ENCODE assay signal across 8 cellular contexts in genomic region chr10:451021-451471, GRCh38.
DNase-seq lines count a peak whose midpoint lies in the region; ATAC-seq and TF ChIP-seq lines count a peak whose summit lies in the region.

No MANE protein-coding gene starts in this region.

- ATAC-seq in heart right ventricle: peak in 5 of 8 donors; percentile 36 to 63 (median 42)

- H3K27ac Mint-ChIP-seq in progenitor cell of endocrine pancreas: peak overlapping the region; percentile 74
- no peak overlapping the region for H3K27ac Mint-ChIP-seq in type B pancreatic cell

- intact Hi-C loops in heart right ventricle (cut with DNase I) (no loop called here), left ventricle myocardium inferior (cut with micrococcal nuclease) (no loop called here)

- H3K9ac ChIP-seq in MM.1S (ENCODE audit: low read length) (peak overlapping the region; percentile 27; the same call in 1 of the 2 replicates), mesenchymal stem cell (ENCODE audit: low read length) (no peak overlapping the region)

- H3K23ac ChIP-seq in mesenchymal stem cell (ENCODE audit: low read length in 2 of 2): no peak overlapping the region

- H2BK5ac ChIP-seq in mesenchymal stem cell (ENCODE audit: low read depth, low read length, poor library complexity, severe bottlenecking): no peak overlapping the region

- no peaks in the 10 kb centered on the region for H3K27me3 ChIP-seq in heart right ventricle
- H3K27me3 ChIP-seq in left ventricle myocardium inferior (ENCODE audit: low read depth): no peaks in the 10 kb centered on the region
- no peaks in the 10 kb centered on the region for H3K27me3 ChIP-seq in MM.1S (replicated peaks; ENCODE audit: insufficient read depth, low read length)
- H3K27me3 ChIP-seq in mesenchymal stem cell (ENCODE audit: control insufficient read depth in 1 of 2, insufficient read depth in 1 of 2, low read length in 2 of 2): no peaks in the 10 kb centered on the region

- H3K27me3 Mint-ChIP-seq in progenitor cell of endocrine pancreas (no peaks in the 10 kb centered on the region), type B pancreatic cell (no peaks in the 10 kb centered on the region)

- H2AK5ac ChIP-seq in mesenchymal stem cell (ENCODE audit: low read length, severe bottlenecking): no peak overlapping the region

- no peak for DNase-seq in heart right ventricle
- no peak for DNase-seq in left ventricle myocardium inferior
- peak; percentile 90 for DNase-seq in MM.1S
- peak; percentile 34 to 38 for DNase-seq in activated T-helper 1 cell treated with anti-CD3 and anti-CD28 coated beads, Interleukin-2, amount 50 U/mL, for 16 hours (ENCODE audit: low read depth in 1 of 2, low spot score in 1 of 2)
- DNase-seq in progenitor cell of endocrine pancreas (ENCODE audit: low spot score, unreplicated experiment): no peak
- no peak for DNase-seq in occipital lobe (lab: John Stamatoyannopoulos, UW)
- DNase-seq in type B pancreatic cell (ENCODE audit: extremely low spot score, unreplicated experiment): no peak
- DNase-seq in mesenchymal stem cell: no peak

- H3K4me1 ChIP-seq in heart right ventricle (peaks cover 0 to 34% (median 19%) of the 10 kb centered on the region in 9 donors), left ventricle myocardium inferior (peaks cover 38% of the 10 kb centered on the region), MM.1S (ENCODE audit: low read length) (peaks cover 27% of the 10 kb centered on the region), mesenchymal stem cell (ENCODE audit: control insufficient read depth, insufficient read depth, low read depth, low read length) (peaks cover 16% of the 10 kb centered on the region)

- H2BK120ac ChIP-seq in mesenchymal stem cell (ENCODE audit: low read depth, low read length): no peak overlapping the region

- H4K91ac ChIP-seq in mesenchymal stem cell (ENCODE audit: low read length): no peak overlapping the region

- no peaks in the 10 kb centered on the region for H3K9me3 Mint-ChIP-seq in progenitor cell of endocrine pancreas (ENCODE audit: low read depth)
- no peaks in the 10 kb centered on the region for H3K9me3 Mint-ChIP-seq in type B pancreatic cell

- no peak overlapping the region for H3K4me3 ChIP-seq in heart right ventricle
- H3K4me3 ChIP-seq in left ventricle myocardium inferior: no peak overlapping the region
- peak overlapping the region; percentile 43 for H3K4me3 ChIP-seq in MM.1S (ENCODE audit: low read length)
- no peak overlapping the region for H3K4me3 ChIP-seq in mesenchymal stem cell (ENCODE audit: insufficient read depth in 1 of 2, low read depth in 1 of 2, low read length in 2 of 2)

- H3K4me2 ChIP-seq in MM.1S (ENCODE audit: low read depth, low read length): peak overlapping the region; percentile 73
- no peak overlapping the region for H3K4me2 ChIP-seq in mesenchymal stem cell (ENCODE audit: low read length, poor library complexity, severe bottlenecking)

- peaks cover 12% of the 10 kb centered on the region for H3K4me1 Mint-ChIP-seq in progenitor cell of endocrine pancreas (ENCODE audit: low read depth)
- peaks cover 30% of the 10 kb centered on the region for H3K4me1 Mint-ChIP-seq in type B pancreatic cell (ENCODE audit: unreplicated experiment)

- H2AFZ ChIP-seq in MM.1S (ENCODE audit: low read length) (no peak overlapping the region), mesenchymal stem cell (ENCODE audit: low read depth, low read length) (no peak overlapping the region)

- H3K9me3 ChIP-seq in heart right ventricle: peaks cover 0 to 7% (median 0%) of the 10 kb centered on the region in 11 donors
- no peaks in the 10 kb centered on the region for H3K9me3 ChIP-seq in left ventricle myocardium inferior (replicated peaks)
- no peaks in the 10 kb centered on the region for H3K9me3 ChIP-seq in MM.1S (replicated peaks; ENCODE audit: insufficient read depth, low read length)
- no peaks in the 10 kb centered on the region for H3K9me3 ChIP-seq in mesenchymal stem cell (ENCODE audit: control insufficient read depth, low read length)

- H3K79me1 ChIP-seq in mesenchymal stem cell (replicated peaks; ENCODE audit: low read length, poor library complexity, severe bottlenecking): peaks cover 13% of the 10 kb centered on the region

- H3K27ac ChIP-seq in heart right ventricle: no peak overlapping the region
- H3K27ac ChIP-seq in left ventricle myocardium inferior (replicated peaks): no peak overlapping the region
- H3K27ac ChIP-seq in MM.1S (ENCODE audit: low read length): peak overlapping the region; percentile 67
- H3K27ac ChIP-seq in mesenchymal stem cell (ENCODE audit: low read length, poor library complexity, severe bottlenecking): no peak overlapping the region

- H3K4me3 Mint-ChIP-seq in progenitor cell of endocrine pancreas (ENCODE audit: low read depth): no peak overlapping the region
- H3K4me3 Mint-ChIP-seq in type B pancreatic cell: no peak overlapping the region

- no peak overlapping the region for H2BK15ac ChIP-seq in mesenchymal stem cell (ENCODE audit: low read depth, poor library complexity, severe bottlenecking)

- H3K14ac ChIP-seq in mesenchymal stem cell (ENCODE audit: low read length in 2 of 2): no peak overlapping the region

- peaks cover 14% of the 10 kb centered on the region for H3K36me3 Mint-ChIP-seq in progenitor cell of endocrine pancreas (ENCODE audit: insufficient read depth)
- H3K36me3 Mint-ChIP-seq in type B pancreatic cell: peaks cover 17% of the 10 kb centered on the region

- H3K4ac ChIP-seq in mesenchymal stem cell (ENCODE audit: low read depth in 1 of 2, low read length in 2 of 2): no peak overlapping the region

- H3K36me3 ChIP-seq in heart right ventricle (no peaks in the 10 kb centered on the region), left ventricle myocardium inferior (no peaks in the 10 kb centered on the region), MM.1S (replicated peaks; ENCODE audit: insufficient read depth, low read length) (no peaks in the 10 kb centered on the region), mesenchymal stem cell (ENCODE audit: control insufficient read depth in 1 of 2, insufficient read depth in 2 of 2, low read depth in 1 of 2, low read length in 2 of 2) (no peaks in the 10 kb centered on the region)

- peaks cover 17% of the 10 kb centered on the region for H3F3A ChIP-seq in MM.1S (ENCODE audit: insufficient read depth, low read length)

- H2BK12ac ChIP-seq in mesenchymal stem cell (ENCODE audit: low read length in 2 of 2): no peak overlapping the region

- H4K8ac ChIP-seq in mesenchymal stem cell (ENCODE audit: low read length): no peak overlapping the region

- H3K79me2 ChIP-seq in MM.1S (ENCODE audit: low read length): no peaks in the 10 kb centered on the region

- no peaks in the 10 kb centered on the region for H4K20me1 ChIP-seq in MM.1S (ENCODE audit: insufficient read depth, low read length)

- WGBS in heart right ventricle, 2 donors: 71 to 74% methylated on average over 11 of the region's 11 CpGs
- 90% methylated on average over 11 of the region's 11 CpGs for WGBS in mesenchymal stem cell

- H3K9me2 ChIP-seq in MM.1S (replicated peaks; ENCODE audit: insufficient read depth, low read length): no peaks in the 10 kb centered on the region

- no peak for TF ChIP-seq CTCF in heart right ventricle (IDR thresholded peaks at IDR 0.05)
- no peak for TF ChIP-seq CTCF in left ventricle myocardium inferior (IDR thresholded peaks at IDR 0.05; ENCODE audit: borderline replicate concordance)
- TF ChIP-seq CTCF in MM.1S (IDR thresholded peaks at IDR 0.05; ENCODE audit: low read length): no peak
- TF ChIP-seq CTCF in progenitor cell of endocrine pancreas (IDR thresholded peaks at IDR 0.05; ENCODE audit: unreplicated experiment): no peak
- no peak for TF ChIP-seq CTCF in type B pancreatic cell (conservative IDR thresholded peaks at IDR 0.05)

- H3K18ac ChIP-seq in mesenchymal stem cell (ENCODE audit: low read depth in 1 of 2, low read length in 2 of 2): no peak overlapping the region

Comparison
In these comparisons a context has a peak if more than half of its experiments do, and no peak if none do; other contexts are left out.
1. DNase-seq: peak in MM.1S (single experiment) and activated T-helper 1 cell treated with anti-CD3 and anti-CD28 coated beads, Interleukin-2, amount 50 U/mL, for 16 hours (2 of 2); none in heart right ventricle (0 of 2), left ventricle myocardium inferior (single experiment), progenitor cell of endocrine pancreas (single experiment), occipital lobe (single experiment), type B pancreatic cell (single experiment) and mesenchymal stem cell (single experiment).